ENCODE assay signal across 8 cellular contexts in the genomic region with DNA sequence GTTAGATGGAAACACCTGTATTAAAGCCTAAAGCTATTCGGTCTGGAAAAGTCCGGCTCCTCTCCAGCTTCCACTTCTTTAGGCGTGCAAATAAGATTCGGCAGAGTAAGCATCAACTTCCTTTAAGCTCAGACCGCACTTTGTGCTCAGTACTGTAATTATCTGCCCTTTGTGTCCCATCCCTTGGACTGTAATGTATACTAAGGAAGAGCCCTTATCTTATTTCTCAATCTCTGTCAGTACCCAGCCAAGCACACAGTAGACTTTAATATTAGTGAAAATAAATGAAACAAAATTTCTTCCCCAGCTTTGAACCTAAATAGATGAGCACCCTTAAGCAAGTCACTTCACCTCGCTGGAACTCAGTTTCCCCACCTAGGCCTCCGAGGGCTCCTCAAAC. TPM values are rescaled to one million over a fixed set of nuclear protein-coding genes. Genes with fewer than 3 reads are reported as not detected.
DNase-seq lines count a peak whose midpoint lies in the region; ATAC-seq and TF ChIP-seq lines count a peak whose summit lies in the region.

No MANE protein-coding gene starts in this region.

- no peak overlapping the region for H3K4ac ChIP-seq in H9 (ENCODE audit: low read depth, low read length)

- no peak overlapping the region for H3K18ac ChIP-seq in H9 (ENCODE audit: insufficient read length, low read depth, low read length)

- H4K5ac ChIP-seq in H9 (ENCODE audit: insufficient read length, low read depth, low read length): no peak overlapping the region

- H3K27ac ChIP-seq in DND-41 (ENCODE audit: low read length) (peak overlapping the region; percentile 88), H9 (ENCODE audit: insufficient read length, low read depth, low read length) (peak overlapping the region; percentile 22), OCI-LY3 (ENCODE audit: low read length) (no peak overlapping the region), duodenal mucosa (ENCODE audit: low read depth, low read length) (peak overlapping the region; percentile 60), aorta (ENCODE audit: low read depth in 1 of 2, low read length in 2 of 2) (peak overlapping the region in 1 of 2 donors; percentile 88)

- no peak overlapping the region for H2BK20ac ChIP-seq in H9 (ENCODE audit: low read depth, low read length, poor library complexity, severe bottlenecking)

- no peak for DNase-seq in DND-41
- DNase-seq in H9: no peak
- DNase-seq in mesothelial cell of epicardium (ENCODE audit: low spot score in 2 of 2, unreplicated experiment in 2 of 2): no peak
- DNase-seq in aorta: no peak
- DNase-seq in AG08396 (ENCODE audit: low spot score): no peak
- DNase-seq in stimulated activated naive CD4-positive, alpha-beta T cell treated with Interleukin-2 at 50 U/mL for 16 hours (lab: John Stamatoyannopoulos, UW): no peak

- H3K27me3 ChIP-seq in DND-41 (ENCODE audit: insufficient read depth, low read length, poor library complexity) (no peaks in the 10 kb centered on the region), H9 (ENCODE audit: insufficient read depth, low read length) (no peaks in the 10 kb centered on the region), OCI-LY3 (ENCODE audit: low read depth, low read length) (no peaks in the 10 kb centered on the region), duodenal mucosa (ENCODE audit: control insufficient read depth in 1 of 2, insufficient read depth in 2 of 2, low read length in 2 of 2) (no peaks in the 10 kb centered on the region), aorta (ENCODE audit: control insufficient read depth in 1 of 2, insufficient read depth in 2 of 2, low read length in 1 of 2) (no peaks in the 10 kb centered on the region)

- H3K23ac ChIP-seq in H9 (ENCODE audit: insufficient read length, low read depth, low read length): no peak overlapping the region

- H3K4me1 ChIP-seq in DND-41 (ENCODE audit: insufficient read depth, low read length) (peaks cover 31% of the 10 kb centered on the region), H9 (ENCODE audit: insufficient read depth, low read length) (no peaks in the 10 kb centered on the region), OCI-LY3 (ENCODE audit: low read length) (peaks cover 9% of the 10 kb centered on the region), duodenal mucosa (ENCODE audit: control insufficient read depth in 1 of 2, insufficient read depth in 2 of 2, low read length in 2 of 2) (peaks cover 15 to 16% of the 10 kb centered on the region in 2 donors), aorta (ENCODE audit: control insufficient read depth in 1 of 2, insufficient read depth in 2 of 2, low read length in 2 of 2) (peaks cover 2 to 4% of the 10 kb centered on the region in 2 donors)

- no peak overlapping the region for H4K8ac ChIP-seq in H9 (replicated peaks; ENCODE audit: insufficient read length, low read depth, low read length)

- H2AK5ac ChIP-seq in H9 (ENCODE audit: insufficient read length, low read length): no peak overlapping the region

- H2BK12ac ChIP-seq in H9 (ENCODE audit: insufficient read length, low read depth, low read length): no peak overlapping the region

- H3K4me3 Mint-ChIP-seq in H9: peak overlapping the region; percentile 86 to 90
- H3K4me3 Mint-ChIP-seq in mesothelial cell of epicardium: peak overlapping the region; percentile 82

- H3K27me3 Mint-ChIP-seq in H9 (ENCODE audit: low read depth) (no peaks in the 10 kb centered on the region), mesothelial cell of epicardium (ENCODE audit: low read depth) (no peaks in the 10 kb centered on the region)

- H3K36me3 Mint-ChIP-seq in H9 (ENCODE audit: insufficient read depth in 1 of 3, low read depth in 3 of 3) (peaks cover 8 to 22% (median 13%) of the 10 kb centered on the region in 3 experiments; a peak in 6 of 7 replicates), mesothelial cell of epicardium (peaks cover 35% of the 10 kb centered on the region)

- WGBS in H9 (ENCODE audit: extremely low coverage, insufficient read length, low lambda C conversion rate): no CpG with 5 or more reads among the region's 7 CpGs
- 6 to 13% methylated on average over 7 of the region's 7 CpGs for WGBS in aorta, 2 donors

- H3K79me2 ChIP-seq in DND-41 (ENCODE audit: insufficient read depth, low read length): peaks cover 35% of the 10 kb centered on the region
- H3K79me2 ChIP-seq in H9 (ENCODE audit: insufficient read depth, low read length): no peaks in the 10 kb centered on the region
- H3K79me2 ChIP-seq in OCI-LY3 (ENCODE audit: low read length): no peaks in the 10 kb centered on the region

- peaks cover 10 to 17% of the 10 kb centered on the region in 2 experiments for H3K4me1 Mint-ChIP-seq in H9
- H3K4me1 Mint-ChIP-seq in mesothelial cell of epicardium: peaks cover 32% of the 10 kb centered on the region

- peak overlapping the region in 2 of 3 experiments; percentile 18 to 89; a peak in 1 of 7 replicates for H3K27ac Mint-ChIP-seq in H9
- H3K27ac Mint-ChIP-seq in mesothelial cell of epicardium: peak overlapping the region; percentile 95

- H3K36me3 ChIP-seq in DND-41 (ENCODE audit: insufficient read depth, low read length) (peaks cover 8% of the 10 kb centered on the region; the same call in 1 of the 2 replicates), OCI-LY3 (replicated peaks; ENCODE audit: low read depth, low read length) (no peaks in the 10 kb centered on the region), duodenal mucosa (ENCODE audit: control insufficient read depth in 1 of 2, insufficient read depth in 2 of 2, low read length in 2 of 2) (no peaks in the 10 kb centered on the region), aorta (ENCODE audit: control insufficient read depth in 1 of 2, insufficient read depth in 2 of 2, low read length in 1 of 2) (no peaks in the 10 kb centered on the region)

- no peaks in the 10 kb centered on the region for H3K23me2 ChIP-seq in H9 (ENCODE audit: insufficient read length, low read depth, low read length, poor library complexity, severe bottlenecking)

- H3K9ac ChIP-seq in DND-41 (ENCODE audit: low read depth, low read length) (peak overlapping the region; percentile 74), H9 (ENCODE audit: extremely low read depth, insufficient read length, low read length) (peak overlapping the region; percentile 27), OCI-LY3 (ENCODE audit: low read length) (peak overlapping the region; percentile 69), duodenal mucosa (ENCODE audit: low read depth in 1 of 2, low read length in 2 of 2) (peak overlapping the region; percentile 81 to 83)

- no peak overlapping the region for H2BK15ac ChIP-seq in H9 (ENCODE audit: low read depth, low read length)

- H2AFZ ChIP-seq in DND-41 (ENCODE audit: low read depth, low read length) (peak overlapping the region; percentile 93), H9 (ENCODE audit: low read length) (peak overlapping the region; percentile 84), OCI-LY3 (ENCODE audit: low read depth, low read length) (peak overlapping the region; percentile 93)

- H3K9me3 Mint-ChIP-seq in H9 (peaks cover 7 to 17% of the 10 kb centered on the region in 2 experiments; a peak in 4 of 5 replicates), mesothelial cell of epicardium (peaks cover 30% of the 10 kb centered on the region)

- H3T11ph ChIP-seq in H9 (ENCODE audit: low read length): no peak overlapping the region

- no peak overlapping the region for H2BK5ac ChIP-seq in H9 (ENCODE audit: insufficient read length, low read length)

- no peak overlapping the region for H3K56ac ChIP-seq in H9 (ENCODE audit: insufficient read length, low read depth, low read length)

- TF ChIP-seq CTCF in DND-41 (IDR thresholded peaks at IDR 0.05; ENCODE audit: borderline replicate concordance, extremely low read depth, low read length, poor library complexity, severe bottlenecking): no peak
- no peak for TF ChIP-seq CTCF in H9 (conservative IDR thresholded peaks at IDR 0.05)
- no peak for TF ChIP-seq CTCF in OCI-LY3 (IDR thresholded peaks at IDR 0.05; ENCODE audit: low read depth, low read length)
- no peak for TF ChIP-seq CTCF in mesothelial cell of epicardium (IDR thresholded peaks at IDR 0.05; ENCODE audit: unreplicated experiment)

- no peak overlapping the region for H4K91ac ChIP-seq in H9 (ENCODE audit: insufficient read length, low read depth, low read length)

- H3K9me3 ChIP-seq in DND-41 (ENCODE audit: insufficient read depth, low read length, severe bottlenecking) (peaks cover 4% of the 10 kb centered on the region), H9 (ENCODE audit: control insufficient read depth, low read depth, low read length) (no peaks in the 10 kb centered on the region), OCI-LY3 (ENCODE audit: insufficient read depth, low read length) (no peaks in the 10 kb centered on the region), duodenal mucosa (ENCODE audit: control insufficient read depth in 1 of 2, low read length in 2 of 2) (no peaks in the 10 kb centered on the region), aorta (ENCODE audit: control insufficient read depth, low read length) (no peaks in the 10 kb centered on the region)

- intact Hi-C loops in aorta (cut with DNase I): loop anchor here in 1 of 2 donors (10.0 kb wide), 1 partner anchor 91 kb away; no protein-coding TSS in a partner anchor

- H3K14ac ChIP-seq in H9 (ENCODE audit: insufficient read depth, low read length): peak overlapping the region; percentile 78; the same call in 1 of the 2 replicates

- peak overlapping the region; percentile 50 to 96 for H3K4me3 ChIP-seq in DND-41 (ENCODE audit: low read depth in 1 of 2, low read length in 2 of 2)
- peak overlapping the region; percentile 88 for H3K4me3 ChIP-seq in OCI-LY3 (ENCODE audit: low read length)
- H3K4me3 ChIP-seq in duodenal mucosa (ENCODE audit: low read depth in 1 of 2, low read length in 2 of 2): peak overlapping the region; percentile 93 to 98
- peak overlapping the region; percentile 78 to 99 for H3K4me3 ChIP-seq in aorta (ENCODE audit: low read length in 2 of 2)

- no peaks in the 10 kb centered on the region for H3K79me1 ChIP-seq in H9 (ENCODE audit: insufficient read depth, low read depth, low read length, poor library complexity, severe bottlenecking)

- ATAC-seq in DND-41 (ENCODE audit: insufficient read depth, low read depth) (peak; percentile 21), aorta (ENCODE audit: low FRiP score) (peak; percentile 51)

- peak overlapping the region; percentile 69 for H2BK120ac ChIP-seq in H9 (ENCODE audit: low read depth, low read length, poor library complexity, severe bottlenecking)

- H4K20me1 ChIP-seq in DND-41 (ENCODE audit: insufficient read depth, low read length) (no peaks in the 10 kb centered on the region), H9 (ENCODE audit: control insufficient read depth, insufficient read depth, insufficient read length) (no peaks in the 10 kb centered on the region), OCI-LY3 (ENCODE audit: insufficient read depth, low read length) (no peaks in the 10 kb centered on the region)

- H3K4me2 ChIP-seq in DND-41 (ENCODE audit: insufficient read depth, low read length) (peak overlapping the region; percentile 73), H9 (ENCODE audit: insufficient read depth, insufficient read length, low read length) (peak overlapping the region; percentile 86), OCI-LY3 (ENCODE audit: low read length) (peak overlapping the region; percentile 93)

RNA-seq across cellular contexts. Expression of gene RIGI, which starts 0.5 kb away (rescaled TPM):
- total RNA-seq in H9 (2021) (4.1 TPM in 2 replicates), mesothelial cell of epicardium (16.4 to 19.1 TPM (median 16.6 TPM) in 3 replicates), aorta (10 to 100 TPM; 13.0 to 15.6 TPM)
- 1 to 10 TPM; 3.9 to 9.3 TPM for polyA plus RNA-seq in aorta

RNA-seq across cellular contexts. Expression of gene SMIM27, which starts 26.6 kb away (rescaled TPM):
- total RNA-seq in H9 (2021): 12.2 and 15.7 TPM in 2 replicates
- 8.3 to 11.1 TPM (median 9.5 TPM) in 3 replicates for total RNA-seq in mesothelial cell of epicardium
- 1 to 10 TPM; 6.5 to 6.7 TPM for total RNA-seq in aorta
- polyA plus RNA-seq in aorta: 10 to 100 TPM; 12.7 to 48.8 TPM

RNA-seq across cellular contexts. Expression of gene TOPORS, which starts 26.9 kb away (rescaled TPM):
- total RNA-seq in H9 (2021) (30.2 and 31.9 TPM in 2 replicates), mesothelial cell of epicardium (21.9 to 23.3 TPM (median 22.8 TPM) in 3 replicates), aorta (10 to 100 TPM; 16.9 to 17.0 TPM)
- polyA plus RNA-seq in aorta: 1 to 10 TPM; 7.8 to 8.6 TPM

RNA-seq across cellular contexts. Expression of gene NDUFB6, which starts 47.5 kb away (rescaled TPM):
- 60.2 and 66.4 TPM in 2 replicates for total RNA-seq in H9 (2021)
- total RNA-seq in mesothelial cell of epicardium: 36.7 to 38.4 TPM (median 36.9 TPM) in 3 replicates
- total RNA-seq in aorta: 10 to 100 TPM; 29.5 to 44.6 TPM
- 10 to 100 TPM; 41.6 to 55.2 TPM for polyA plus RNA-seq in aorta

Comparison
In these comparisons a context has a peak if more than half of its experiments do, and no peak if none do; other contexts are left out.
1. H3K9ac ChIP-seq: peak in every context shown above with its lines; median percentile 82 in duodenal mucosa; 74 in DND-41; 69 in OCI-LY3; 27 in H9.